26 cellular contexts compared by ENCODE assay signal in genomic region chr4:156493858-156494257, GRCh38.
"Had no signal": no experiment of that assay in that cellular context is flagged by ENCODE, and none has a peak within 500 bp of the region (broad histone marks: within the 10 kb centered on the region; RNA-seq: fewer than 3 reads in every experiment).

No MANE protein-coding gene starts in this region.

- H3K4me2 ChIP-seq: hepatocyte had no signal

- H3K36me3 ChIP-seq: gastroesophageal sphincter, neutrophil, pancreas, prostate gland, sigmoid colon, tibial nerve had no signal

- H3K27me3 ChIP-seq: gastroesophageal sphincter, hepatocyte, neutrophil, pancreas, sigmoid colon, tibial nerve had no signal

- DNase-seq: activated CD4-positive, alpha-beta memory T cell treated with anti-CD3 and anti-CD28 coated beads, Interleukin-2, amount 10 ng/mL, durations not matched to agents 7 days and 5 days; activated CD4-positive, alpha-beta T cell treated with anti-CD3 and anti-CD28 coated beads for 1 hour; activated CD4-positive, alpha-beta T cell treated with anti-CD3 and anti-CD28 coated beads, Interleukin-2, amount 10 ng/mL, durations not matched to agents 7 days and 5 days; activated CD8-positive, alpha-beta memory T cell treated with anti-CD3 and anti-CD28 coated beads, Interleukin-2, amount 50 U/mL, for 48 hours; activated naive CD8-positive, alpha-beta T cell treated with anti-CD3 and anti-CD28 coated beads, Interleukin-2, amount 50 U/mL, for 24 hours; activated T-cell treated with anti-CD3 and anti-CD28 coated beads, Interleukin-2, amount 50 U/mL, for 24 hours; amygdala; islet precursor cell; left cardiac atrium; left ventricle myocardium superior; mammary epithelial cell; naive B cell; nephron progenitor cell; pancreas; sigmoid colon; stimulated activated CD4-positive, alpha-beta T cell treated with anti-CD3 and anti-CD28 coated beads, Interleukin-15, amount 100 ng/mL, for 24 hours; stimulated activated CD4-positive, alpha-beta T cell treated with anti-CD3 and anti-CD28 coated beads, Interleukin-2, amount 100 ng/mL, for 24 hours; stimulated activated naive CD4-positive, alpha-beta T cell; T-helper 17 cell; T1000 had no signal

- H3K79me2 ChIP-seq: hepatocyte had no signal

- H3K4me3 ChIP-seq: gastroesophageal sphincter, hepatocyte, pancreas, prostate gland, sigmoid colon, tibial nerve had no signal

- H3K4me1 ChIP-seq: gastroesophageal sphincter, prostate gland, tibial nerve had no signal

- H3K27ac ChIP-seq: epithelial cell of prostate, gastroesophageal sphincter, hepatocyte, neutrophil, pancreas, prostate gland, sigmoid colon, tibial nerve had no signal

- H3K9me3 ChIP-seq: gastroesophageal sphincter, neutrophil, pancreas, prostate gland, sigmoid colon, tibial nerve had no signal

- H2AFZ ChIP-seq: hepatocyte had no signal
